ENCODE assay signal across 9 cellular contexts in genomic region chrX:16445166-16445752, GRCh38.
DNase-seq lines count a peak whose midpoint lies in the region; ATAC-seq, FAIRE-seq and TF ChIP-seq lines count a peak whose summit lies in the region.
"Had no signal": no experiment of that assay in that cellular context is flagged by ENCODE, and none has a peak within 500 bp of the region (broad histone marks: within the 10 kb centered on the region; RNA-seq: fewer than 3 reads in every experiment).

No MANE protein-coding gene starts in this region.

- H3K27me3 Mint-ChIP-seq in CD14-positive monocyte (ENCODE audit: low read depth in 3 of 3), result peaks cover 1 to 24% (median 3%) of the 10 kb centered on the region in 3 donors

- no peaks in the 10 kb centered on the region for H3K27me3 ChIP-seq in HUES48 (ENCODE audit: control insufficient read depth, insufficient read depth, low read length)
- no peaks in the 10 kb centered on the region for H3K27me3 ChIP-seq in bronchial epithelial cell (ENCODE audit: control insufficient read depth, insufficient read depth, low read length)

- no peaks in the 10 kb centered on the region for H3K36me3 ChIP-seq in HUES48 (ENCODE audit: control insufficient read depth, insufficient read depth, low read length)
- no peaks in the 10 kb centered on the region for H3K36me3 ChIP-seq in bronchial epithelial cell (ENCODE audit: control insufficient read depth, insufficient read depth, low read length)
- no peaks in the 10 kb centered on the region for H3K36me3 ChIP-seq in mucosa of descending colon (ENCODE audit: low read depth)

- intact Hi-C loops in CD14-positive monocyte (cut with micrococcal nuclease) (no loop called here), mucosa of descending colon (cut with DNase I, micrococcal nuclease) (no loop called here)

- no peak overlapping the region for H3K9ac ChIP-seq in HUES48 (ENCODE audit: low read depth, low read length)

- H3K4me1 Mint-ChIP-seq in CD14-positive monocyte, result peaks cover 13% of the 10 kb centered on the region

- TF ChIP-seq CTCF in CD14-positive monocyte (IDR thresholded peaks at IDR 0.05) (peak; percentile 66), bronchial epithelial cell (IDR thresholded peaks at IDR 0.05; ENCODE audit: insufficient read depth, low read length, severe bottlenecking) (peak; percentile 57), mucosa of descending colon (IDR thresholded peaks at IDR 0.05) (peak; percentile 16)

- peak overlapping the region; percentile 14 for H3K27ac ChIP-seq in HUES48 (ENCODE audit: low read depth, low read length)
- H3K27ac ChIP-seq: skin epidermis had no signal

- ATAC-seq in GM18861 (IDR thresholded peaks at IDR 0.05; ENCODE audit: unreplicated experiment), result peak; percentile 80
- peak; percentile 69 for ATAC-seq in mucosa of descending colon
- ATAC-seq in HG03045 (IDR thresholded peaks at IDR 0.05; ENCODE audit: unreplicated experiment), result no peak

- no peaks in the 10 kb centered on the region for H3K36me3 Mint-ChIP-seq in CD14-positive monocyte

- H3K9me3 Mint-ChIP-seq in CD14-positive monocyte, result no peaks in the 10 kb centered on the region

- H3K9me3 ChIP-seq in HUES48 (ENCODE audit: control insufficient read depth, insufficient read depth, low read length) (no peaks in the 10 kb centered on the region), mucosa of descending colon (no peaks in the 10 kb centered on the region)

- H3K4me1 ChIP-seq in HUES48 (ENCODE audit: control insufficient read depth, insufficient read depth, low read length) (peaks cover 22% of the 10 kb centered on the region), mucosa of descending colon (ENCODE audit: low read depth) (no peaks in the 10 kb centered on the region)

- DNase-seq in CD14-positive monocyte (ENCODE audit: low spot score), result peak; percentile 45
- peak; percentile 13 for DNase-seq in T-helper 9 cell
- peak; percentile 18 for DNase-seq in bronchial epithelial cell (ENCODE audit: low read depth)
- DNase-seq in mucosa of descending colon, result peak in 1 of 3 donors; percentile 26
- peak; percentile 8 for DNase-seq in urothelium cell line (ENCODE audit: low spot score)

- no peak overlapping the region for H3K27ac Mint-ChIP-seq in CD14-positive monocyte

- no peak overlapping the region for H3K4me3 Mint-ChIP-seq in CD14-positive monocyte

- FAIRE-seq in bronchial epithelial cell (lab: Jason Lieb, UNC), result peak; percentile 76
- FAIRE-seq in urothelium cell line (lab: Jason Lieb, UNC), result no peak

- H3K4me3 ChIP-seq in HUES48 (ENCODE audit: low read depth, low read length) (no peak overlapping the region), bronchial epithelial cell (ENCODE audit: low read depth, low read length) (no peak overlapping the region), mucosa of descending colon (no peak overlapping the region)
- H3K4me3 ChIP-seq: skin epidermis had no signal

Comparison
In these comparisons a context has a peak if more than half of its experiments do, and no peak if none do; other contexts are left out.
1. CTCF ChIP-seq: peak in every context shown above with its lines; median percentile 66 in CD14-positive monocyte; 57 in bronchial epithelial cell; 16 in mucosa of descending colon.